ENCODE assay signal across 9 cellular contexts in the genomic region with DNA sequence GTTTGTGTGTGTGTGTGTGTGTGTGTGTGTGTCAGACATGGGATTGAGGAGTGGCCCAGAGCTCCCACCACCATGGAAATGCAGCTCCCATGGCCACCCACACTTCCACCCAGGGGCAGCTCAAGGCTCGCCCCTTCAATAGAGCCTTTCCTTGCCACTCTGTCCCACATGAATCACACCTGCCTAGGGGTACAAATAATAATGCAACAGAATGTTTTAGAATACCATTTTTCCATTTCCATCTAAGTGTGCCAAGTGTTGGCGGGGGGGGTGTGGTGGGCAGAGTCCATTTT. TPM values are rescaled to one million over a fixed set of nuclear protein-coding genes. Genes with fewer than 3 reads are reported as not detected.
"Had no signal": no experiment of that assay in that cellular context is flagged by ENCODE, and none has a peak within 500 bp of the region (broad histone marks: within the 10 kb centered on the region; RNA-seq: fewer than 3 reads in every experiment).

No MANE protein-coding gene starts in this region.

RNA-seq across cellular contexts. Expression of gene OR2A1, which starts 19.7 kb away (rescaled TPM):
- total RNA-seq: chondrocyte; colonic mucosa; endodermal cell; esophagus mucosa; foreskin keratinocyte; left colon; mucosa of gallbladder; naive thymus-derived CD8-positive, alpha-beta T cell; psoas muscle had no signal
